In genomic region chr20:47506850-47507249, GRCh38 we compare ENCODE assay signal across 16 cellular contexts. TPM values are rescaled to one million over a fixed set of nuclear protein-coding genes. Genes with fewer than 3 reads are reported as not detected.
A peak's percentile ranks its signal among the peaks of the same experiment; 100 is the strongest.
DNase-seq lines count a peak whose midpoint lies in the region; ATAC-seq and TF ChIP-seq lines count a peak whose summit lies in the region.
"Had no signal": no experiment of that assay in that cellular context is flagged by ENCODE, and none has a peak within 500 bp of the region (broad histone marks: within the 10 kb centered on the region; RNA-seq: fewer than 3 reads in every experiment).

No MANE protein-coding gene starts in this region.

- TF ChIP-seq CTCF in MM.1S (IDR thresholded peaks at IDR 0.05; ENCODE audit: low read length) (no peak), nephron progenitor cell (IDR thresholded peaks at IDR 0.05) (no peak)

- no peaks in the 10 kb centered on the region for H3K36me3 ChIP-seq in MM.1S (replicated peaks; ENCODE audit: insufficient read depth, low read length)
- H3K36me3 ChIP-seq: colonic mucosa, esophagus squamous epithelium had no signal

- no peaks in the 10 kb centered on the region for H3K27me3 ChIP-seq in MM.1S (replicated peaks; ENCODE audit: insufficient read depth, low read length)
- H3K27me3 ChIP-seq: colonic mucosa, esophagus squamous epithelium, testis had no signal

- peak overlapping the region; percentile 23; the same call in 1 of the 2 replicates for H3K27ac ChIP-seq in MM.1S (ENCODE audit: low read length)
- H3K27ac ChIP-seq: colonic mucosa, esophagus squamous epithelium, testis had no signal

- peak overlapping the region; percentile 19 to 71 for H3K27ac Mint-ChIP-seq in activated naive CD4-positive, alpha-beta T cell treated with anti-CD3 and anti-CD28 coated beads, Interleukin-2, amount 50 U/mL, for 72 hours
- peak overlapping the region; percentile 85 for H3K27ac Mint-ChIP-seq in activated T-helper 17 cell treated with anti-CD3 and anti-CD28 coated beads, Interleukin-2, amount 50 U/mL, for 72 hours
- peak overlapping the region; percentile 26 for H3K27ac Mint-ChIP-seq in stimulated activated effector memory CD8-positive, alpha-beta T cell treated with anti-CD3 and anti-CD28 coated beads, Interleukin-12 subunit alpha, Interleukin-12 subunit beta, amount 100 ng/mL, for 72 hours
- H3K27ac Mint-ChIP-seq in nephron progenitor cell: no peak overlapping the region

- H3K79me2 ChIP-seq in MM.1S (ENCODE audit: low read length): peaks cover 99% of the 10 kb centered on the region

- peaks cover 47% of the 10 kb centered on the region for H3K4me1 Mint-ChIP-seq in activated T-helper 17 cell treated with anti-CD3 and anti-CD28 coated beads, Interleukin-2, amount 50 U/mL, for 72 hours
- peaks cover 60% of the 10 kb centered on the region for H3K4me1 Mint-ChIP-seq in stimulated activated effector memory CD8-positive, alpha-beta T cell treated with anti-CD3 and anti-CD28 coated beads, Interleukin-12 subunit alpha, Interleukin-12 subunit beta, amount 100 ng/mL, for 72 hours
- peaks cover 34% of the 10 kb centered on the region for H3K4me1 Mint-ChIP-seq in nephron progenitor cell

- H3K4me3 ChIP-seq in MM.1S (ENCODE audit: low read length): no peak overlapping the region
- H3K4me3 ChIP-seq: colonic mucosa, esophagus squamous epithelium, testis had no signal

- ATAC-seq in activated naive CD4-positive, alpha-beta T cell treated with anti-CD3 and anti-CD28 coated beads, Interleukin-2, amount 50 U/mL, for 72 hours: no peak
- no peak for ATAC-seq in activated T-helper 17 cell treated with anti-CD3 and anti-CD28 coated beads, Interleukin-2, amount 50 U/mL, for 72 hours (replicated peaks)
- ATAC-seq in stimulated activated effector memory CD8-positive, alpha-beta T cell treated with anti-CD3 and anti-CD28 coated beads, Interleukin-12 subunit alpha, Interleukin-12 subunit beta, amount 100 ng/mL, for 72 hours: no peak

- no peaks in the 10 kb centered on the region for H3K9me3 Mint-ChIP-seq in activated naive CD4-positive, alpha-beta T cell treated with anti-CD3 and anti-CD28 coated beads, Interleukin-2, amount 50 U/mL, for 72 hours
- H3K9me3 Mint-ChIP-seq in activated T-helper 17 cell treated with anti-CD3 and anti-CD28 coated beads, Interleukin-2, amount 50 U/mL, for 72 hours: no peaks in the 10 kb centered on the region
- H3K9me3 Mint-ChIP-seq in stimulated activated effector memory CD8-positive, alpha-beta T cell treated with anti-CD3 and anti-CD28 coated beads, Interleukin-12 subunit alpha, Interleukin-12 subunit beta, amount 100 ng/mL, for 72 hours: no peaks in the 10 kb centered on the region
- no peaks in the 10 kb centered on the region for H3K9me3 Mint-ChIP-seq in nephron progenitor cell

- no peaks in the 10 kb centered on the region for H3K27me3 Mint-ChIP-seq in activated T-helper 17 cell treated with anti-CD3 and anti-CD28 coated beads, Interleukin-2, amount 50 U/mL, for 72 hours
- peaks cover 3% of the 10 kb centered on the region for H3K27me3 Mint-ChIP-seq in nephron progenitor cell (ENCODE audit: low read depth, poor library complexity)

- H3K4me1 ChIP-seq in MM.1S (ENCODE audit: low read length): peaks cover 26% of the 10 kb centered on the region
- H3K4me1 ChIP-seq: colonic mucosa had no signal

- peak overlapping the region; percentile 81 for H3K4me3 Mint-ChIP-seq in activated T-helper 17 cell treated with anti-CD3 and anti-CD28 coated beads, Interleukin-2, amount 50 U/mL, for 72 hours
- H3K4me3 Mint-ChIP-seq in stimulated activated effector memory CD8-positive, alpha-beta T cell treated with anti-CD3 and anti-CD28 coated beads, Interleukin-12 subunit alpha, Interleukin-12 subunit beta, amount 100 ng/mL, for 72 hours: peak overlapping the region; percentile 59
- H3K4me3 Mint-ChIP-seq in nephron progenitor cell: no peak overlapping the region

- no peaks in the 10 kb centered on the region for H3K9me3 ChIP-seq in MM.1S (replicated peaks; ENCODE audit: insufficient read depth, low read length)
- H3K9me3 ChIP-seq: colonic mucosa, esophagus squamous epithelium, testis had no signal

- H4K20me1 ChIP-seq in MM.1S (ENCODE audit: insufficient read depth, low read length): peaks cover 20% of the 10 kb centered on the region

- no peaks in the 10 kb centered on the region for H3K9me2 ChIP-seq in MM.1S (replicated peaks; ENCODE audit: insufficient read depth, low read length)

- peak overlapping the region; percentile 46 for H3K4me2 ChIP-seq in MM.1S (ENCODE audit: low read depth, low read length)

- peaks cover 22 to 46% of the 10 kb centered on the region in 2 donors for H3K36me3 Mint-ChIP-seq in activated naive CD4-positive, alpha-beta T cell treated with anti-CD3 and anti-CD28 coated beads, Interleukin-2, amount 50 U/mL, for 72 hours
- H3K36me3 Mint-ChIP-seq in activated T-helper 17 cell treated with anti-CD3 and anti-CD28 coated beads, Interleukin-2, amount 50 U/mL, for 72 hours (ENCODE audit: low read depth): peaks cover 74% of the 10 kb centered on the region
- peaks cover 79% of the 10 kb centered on the region for H3K36me3 Mint-ChIP-seq in stimulated activated effector memory CD8-positive, alpha-beta T cell treated with anti-CD3 and anti-CD28 coated beads, Interleukin-12 subunit alpha, Interleukin-12 subunit beta, amount 100 ng/mL, for 72 hours
- peaks cover 24% of the 10 kb centered on the region for H3K36me3 Mint-ChIP-seq in nephron progenitor cell (ENCODE audit: low read depth)

- H3F3A ChIP-seq in MM.1S (ENCODE audit: insufficient read depth, low read length): peaks cover 18% of the 10 kb centered on the region

- H2AFZ ChIP-seq in MM.1S (ENCODE audit: low read length): no peak overlapping the region

- no peak for DNase-seq in activated naive CD4-positive, alpha-beta T cell treated with anti-CD3 and anti-CD28 coated beads, Interleukin-2, amount 50 U/mL, for 72 hours (ENCODE audit: low spot score in 2 of 2)
- no peak for DNase-seq in activated naive CD4-positive, alpha-beta T cell treated with Interleukin-2 at 50 U/mL for 16 hours
- DNase-seq in MM.1S (no peak), retina (no peak), amygdala (lab: John Stamatoyannopoulos, UW) (no peak), nephron progenitor cell (no peak)
- DNase-seq in stimulated activated effector memory CD8-positive, alpha-beta T cell treated with anti-CD3 and anti-CD28 coated beads, Interleukin-12 subunit alpha, Interleukin-12 subunit beta, amount 100 ng/mL, for 72 hours (ENCODE audit: low spot score in 2 of 2): no peak
- DNase-seq: activated CD8-positive, alpha-beta memory T cell treated with anti-CD3 and anti-CD28 coated beads, Interleukin-2, amount 50 U/mL, for 48 hours; colonic mucosa; DMS53; esophagus squamous epithelium; kidney glomerular epithelial cell; NCI-H2029 treated with DMSO at 0.1 percent for 48 hours; stimulated activated CD4-positive, alpha-beta T cell treated with anti-CD3 and anti-CD28 coated beads, Interleukin-12 subunit alpha, Interleukin-12 subunit beta, amount 100 ng/mL, for 4 hours; testis had no signal

- no peak overlapping the region for H3K9ac ChIP-seq in MM.1S (ENCODE audit: low read length)

RNA-seq across cellular contexts. Expression of gene NCOA3, which starts 5.2 kb away (rescaled TPM):
- total RNA-seq in activated naive CD4-positive, alpha-beta T cell treated with anti-CD3 and anti-CD28 coated beads, Interleukin-2, amount 50 U/mL, for 72 hours: 10 to 100 TPM; 81.6 to 92.6 TPM
- total RNA-seq in activated T-helper 17 cell treated with anti-CD3 and anti-CD28 coated beads, Interleukin-2, amount 50 U/mL, for 72 hours: 10 to 100 TPM; 55.4 to 64.2 TPM
